1 cellular context compared by ENCODE assay signal in the genomic region with DNA sequence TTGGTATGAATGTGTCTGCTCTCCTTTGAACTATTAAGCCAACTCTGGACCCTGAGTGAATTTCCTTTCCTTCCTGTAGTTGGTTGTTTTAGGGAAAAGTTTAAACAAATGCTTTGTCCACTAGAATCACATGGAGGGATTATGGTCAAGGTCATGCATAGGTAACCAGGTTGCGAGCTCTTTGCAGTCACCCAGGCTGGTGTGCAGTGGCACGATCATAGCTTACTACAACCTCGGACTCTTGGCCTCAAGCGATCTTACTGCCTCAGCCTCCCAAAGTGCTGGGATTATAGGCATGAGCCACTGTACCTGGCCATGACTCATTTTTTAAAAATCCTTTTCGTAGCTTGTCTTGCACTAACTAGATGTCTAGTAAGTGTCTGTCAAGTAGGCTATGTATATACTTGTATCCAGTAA.
TF ChIP-seq lines count a peak whose summit lies in the region.

No MANE protein-coding gene starts in this region.

TF ChIP-seq in HepG2, 621 proteins besides CTCF, POLR2A, EP300 and RAD21 (continued from another document and continues in another):
- TF ChIP-seq STAT6 (CRISPR knock-in tag; IDR thresholded peaks at IDR 0.05; ENCODE audit: borderline replicate concordance) (peak; percentile 63; the same call in 1 of the 2 replicates), NAIF1 (CRISPR knock-in tag; IDR thresholded peaks at IDR 0.05; ENCODE audit: borderline replicate concordance) (no peak), ZNF451 (CRISPR knock-in tag; IDR thresholded peaks at IDR 0.05) (no peak), CBX5 (CRISPR knock-in tag; IDR thresholded peaks at IDR 0.05; ENCODE audit: borderline replicate concordance) (peak; percentile 75; the same call in 1 of the 2 replicates), U2AF2 (IDR thresholded peaks at IDR 0.05; ENCODE audit: low read depth, low read length) (no peak), PTBP1 (IDR thresholded peaks at IDR 0.05; ENCODE audit: low read depth, low read length, poor library complexity, severe bottlenecking) (no peak), SP2 (CRISPR knock-in tag; IDR thresholded peaks at IDR 0.05) (no peak), SCMH1 (CRISPR knock-in tag; IDR thresholded peaks at IDR 0.05; ENCODE audit: borderline replicate concordance) (no peak), MXI1 (IDR thresholded peaks at IDR 0.05; ENCODE audit: borderline replicate concordance, low read depth, low read length) (no peak), POLR2AphosphoS5 (IDR thresholded peaks at IDR 0.05; ENCODE audit: low read depth, low read length) (no peak), ZNF264 (CRISPR knock-in tag; IDR thresholded peaks at IDR 0.05) (peak; percentile 78), CEBPZ (IDR thresholded peaks at IDR 0.05; ENCODE audit: low read length) (no peak), ZBTB26 (CRISPR knock-in tag; IDR thresholded peaks at IDR 0.05; ENCODE audit: borderline replicate concordance) (peak; percentile 84; the same call in 1 of the 2 replicates), PHF20 (CRISPR knock-in tag; IDR thresholded peaks at IDR 0.05) (no peak), ZNF337 (CRISPR knock-in tag; IDR thresholded peaks at IDR 0.05; ENCODE audit: borderline replicate concordance, low read depth) (peak; percentile 70; the same call in 1 of the 2 replicates), AHR (CRISPR knock-in tag; IDR thresholded peaks at IDR 0.05) (no peak), MBNL3 (CRISPR knock-in tag; conservative IDR thresholded peaks at IDR 0.05) (no peak), NFYB (CRISPR knock-in tag; IDR thresholded peaks at IDR 0.05) (no peak), DPF2 (CRISPR knock-in tag; IDR thresholded peaks at IDR 0.05; ENCODE audit: borderline replicate concordance, low read depth) (peak; percentile 88; the same call in 1 of the 2 replicates), RCOR2 (CRISPR knock-in tag; IDR thresholded peaks at IDR 0.05) (peak; percentile 91), MEIS2 (CRISPR knock-in tag; IDR thresholded peaks at IDR 0.05) (no peak), TBX3 (IDR thresholded peaks at IDR 0.05; ENCODE audit: borderline replicate concordance) (no peak), HOXA9 (CRISPR knock-in tag; IDR thresholded peaks at IDR 0.05; ENCODE audit: borderline replicate concordance) (no peak), ZNF558 (CRISPR knock-in tag; IDR thresholded peaks at IDR 0.05; ENCODE audit: borderline replicate concordance) (no peak), ZNF790 (CRISPR knock-in tag; IDR thresholded peaks at IDR 0.05; ENCODE audit: borderline replicate concordance) (no peak), ARID3A (IDR thresholded peaks at IDR 0.05; ENCODE audit: low read depth, low read length) (no peak), ZNF605 (CRISPR knock-in tag; IDR thresholded peaks at IDR 0.05) (0 out of 2 replicates have a peak, but pooled peaks have one; percentile 26), DRAP1 (CRISPR knock-in tag; IDR thresholded peaks at IDR 0.05) (peak; percentile 65; the same call in 1 of the 2 replicates), CBFB (CRISPR knock-in tag; IDR thresholded peaks at IDR 0.05) (no peak), ZNF441 (CRISPR knock-in tag; IDR thresholded peaks at IDR 0.05; ENCODE audit: borderline replicate concordance) (peak; percentile 83; the same call in 1 of the 2 replicates), SOX13 (IDR thresholded peaks at IDR 0.05) (peak; percentile 76), SOX13 (CRISPR knock-in tag; conservative IDR thresholded peaks at IDR 0.05 in 1 of 2, IDR thresholded peaks at IDR 0.05 in 1 of 2) (peak in 1 of 2 experiments; percentile 92; a peak in 2 of 4 replicates), ZNF589 (CRISPR knock-in tag; conservative IDR thresholded peaks at IDR 0.05) (no peak), ZNF629 (CRISPR knock-in tag; conservative IDR thresholded peaks at IDR 0.05) (no peak), ZNF326 (CRISPR knock-in tag; IDR thresholded peaks at IDR 0.05; ENCODE audit: borderline replicate concordance) (no peak), MAZ (IDR thresholded peaks at IDR 0.05; ENCODE audit: borderline replicate concordance, low read depth, low read length) (no peak), MAZ (CRISPR knock-in tag; IDR thresholded peaks at IDR 0.05; ENCODE audit: low read depth) (no peak), ZNF574 (CRISPR knock-in tag; IDR thresholded peaks at IDR 0.05) (peak; percentile 56), ARHGAP35 (CRISPR knock-in tag; IDR thresholded peaks at IDR 0.05; ENCODE audit: borderline replicate concordance) (no peak), MAFF (IDR thresholded peaks at IDR 0.05; ENCODE audit: low read depth, low read length) (no peak), ZNF569 (CRISPR knock-in tag; IDR thresholded peaks at IDR 0.05; ENCODE audit: borderline replicate concordance) (no peak), ZNF713 (CRISPR knock-in tag; IDR thresholded peaks at IDR 0.05) (no peak), CREB1 (IDR thresholded peaks at IDR 0.05) (no peak), CREB1 (CRISPR knock-in tag; IDR thresholded peaks at IDR 0.05) (0 out of 2 replicates have a peak, but pooled peaks have one; percentile 12)
- TF ChIP-seq, protein P1, sequence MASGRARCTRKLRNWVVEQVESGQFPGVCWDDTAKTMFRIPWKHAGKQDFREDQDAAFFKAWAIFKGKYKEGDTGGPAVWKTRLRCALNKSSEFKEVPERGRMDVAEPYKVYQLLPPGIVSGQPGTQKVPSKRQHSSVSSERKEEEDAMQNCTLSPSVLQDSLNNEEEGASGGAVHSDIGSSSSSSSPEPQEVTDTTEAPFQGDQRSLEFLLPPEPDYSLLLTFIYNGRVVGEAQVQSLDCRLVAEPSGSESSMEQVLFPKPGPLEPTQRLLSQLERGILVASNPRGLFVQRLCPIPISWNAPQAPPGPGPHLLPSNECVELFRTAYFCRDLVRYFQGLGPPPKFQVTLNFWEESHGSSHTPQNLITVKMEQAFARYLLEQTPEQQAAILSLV (CRISPR knock-in tag; IDR thresholded peaks at IDR 0.05; ENCODE audit: borderline replicate concordance): no peak
- TF ChIP-seq, protein P2, sequence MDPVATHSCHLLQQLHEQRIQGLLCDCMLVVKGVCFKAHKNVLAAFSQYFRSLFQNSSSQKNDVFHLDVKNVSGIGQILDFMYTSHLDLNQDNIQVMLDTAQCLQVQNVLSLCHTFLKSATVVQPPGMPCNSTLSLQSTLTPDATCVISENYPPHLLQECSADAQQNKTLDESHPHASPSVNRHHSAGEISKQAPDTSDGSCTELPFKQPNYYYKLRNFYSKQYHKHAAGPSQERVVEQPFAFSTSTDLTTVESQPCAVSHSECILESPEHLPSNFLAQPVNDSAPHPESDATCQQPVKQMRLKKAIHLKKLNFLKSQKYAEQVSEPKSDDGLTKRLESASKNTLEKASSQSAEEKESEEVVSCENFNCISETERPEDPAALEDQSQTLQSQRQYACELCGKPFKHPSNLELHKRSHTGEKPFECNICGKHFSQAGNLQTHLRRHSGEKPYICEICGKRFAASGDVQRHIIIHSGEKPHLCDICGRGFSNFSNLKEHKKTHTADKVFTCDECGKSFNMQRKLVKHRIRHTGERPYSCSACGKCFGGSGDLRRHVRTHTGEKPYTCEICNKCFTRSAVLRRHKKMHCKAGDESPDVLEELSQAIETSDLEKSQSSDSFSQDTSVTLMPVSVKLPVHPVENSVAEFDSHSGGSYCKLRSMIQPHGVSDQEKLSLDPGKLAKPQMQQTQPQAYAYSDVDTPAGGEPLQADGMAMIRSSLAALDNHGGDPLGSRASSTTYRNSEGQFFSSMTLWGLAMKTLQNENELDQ (CRISPR knock-in tag; IDR thresholded peaks at IDR 0.05; ENCODE audit: borderline replicate concordance): no peak
- TF ChIP-seq, protein P3, sequence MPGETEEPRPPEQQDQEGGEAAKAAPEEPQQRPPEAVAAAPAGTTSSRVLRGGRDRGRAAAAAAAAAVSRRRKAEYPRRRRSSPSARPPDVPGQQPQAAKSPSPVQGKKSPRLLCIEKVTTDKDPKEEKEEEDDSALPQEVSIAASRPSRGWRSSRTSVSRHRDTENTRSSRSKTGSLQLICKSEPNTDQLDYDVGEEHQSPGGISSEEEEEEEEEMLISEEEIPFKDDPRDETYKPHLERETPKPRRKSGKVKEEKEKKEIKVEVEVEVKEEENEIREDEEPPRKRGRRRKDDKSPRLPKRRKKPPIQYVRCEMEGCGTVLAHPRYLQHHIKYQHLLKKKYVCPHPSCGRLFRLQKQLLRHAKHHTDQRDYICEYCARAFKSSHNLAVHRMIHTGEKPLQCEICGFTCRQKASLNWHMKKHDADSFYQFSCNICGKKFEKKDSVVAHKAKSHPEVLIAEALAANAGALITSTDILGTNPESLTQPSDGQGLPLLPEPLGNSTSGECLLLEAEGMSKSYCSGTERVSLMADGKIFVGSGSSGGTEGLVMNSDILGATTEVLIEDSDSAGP (CRISPR knock-in tag; IDR thresholded peaks at IDR 0.05; ENCODE audit: borderline replicate concordance): peak; percentile 34; the same call in 1 of the 2 replicates
